Comparison of ENCODE assay signal across 21 cellular contexts in the genomic region with DNA sequence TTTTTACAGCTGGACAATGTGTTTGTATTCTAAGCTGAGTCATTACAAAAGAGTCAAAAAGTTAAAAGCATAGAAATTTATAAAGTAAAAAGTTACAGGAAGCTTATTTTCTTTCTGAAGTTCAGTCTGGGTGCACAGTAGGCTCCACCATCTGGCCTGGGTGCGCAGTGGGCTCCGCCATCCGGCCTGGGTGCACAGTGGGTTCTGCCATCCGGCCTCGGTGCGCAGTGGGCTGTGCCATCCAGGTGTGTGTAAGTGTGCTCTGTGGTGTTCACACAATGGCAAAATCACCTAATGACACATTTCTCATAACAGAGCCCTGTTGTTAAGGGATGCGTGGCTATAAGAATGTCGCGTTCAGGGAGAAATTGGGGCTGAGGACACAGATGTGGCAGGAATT.
DNase-seq lines count a peak whose midpoint lies in the region; ATAC-seq, FAIRE-seq and TF ChIP-seq lines count a peak whose summit lies in the region.
"Had no signal": no experiment of that assay in that cellular context is flagged by ENCODE, and none has a peak within 500 bp of the region (broad histone marks: within the 10 kb centered on the region; RNA-seq: fewer than 3 reads in every experiment).

No MANE protein-coding gene starts in this region.

- H3K4me1 ChIP-seq in kidney (ENCODE audit: control insufficient read depth in 1 of 2, insufficient read depth in 1 of 2, low read depth in 1 of 2, low read length in 2 of 2) (no peaks in the 10 kb centered on the region), tibial nerve (no peaks in the 10 kb centered on the region), pancreas (no peaks in the 10 kb centered on the region)
- H3K4me1 ChIP-seq: HAP-1 had no signal

- H3K27ac Mint-ChIP-seq in osteocyte (ENCODE audit: unreplicated experiment), result no peak overlapping the region
- H3K27ac Mint-ChIP-seq: CD4-positive, alpha-beta memory T cell; HFFc6 had no signal

- no peak overlapping the region for H3K9ac ChIP-seq in kidney (ENCODE audit: low read length in 2 of 2)

- no peaks in the 10 kb centered on the region for H3K4me1 Mint-ChIP-seq in osteocyte (ENCODE audit: unreplicated experiment)
- H3K4me1 Mint-ChIP-seq: CD4-positive, alpha-beta memory T cell had no signal

- no peaks in the 10 kb centered on the region for H3K9me3 ChIP-seq in kidney (ENCODE audit: control insufficient read depth in 1 of 2, low read length in 2 of 2)
- H3K9me3 ChIP-seq in tibial nerve, result no peaks in the 10 kb centered on the region
- no peaks in the 10 kb centered on the region for H3K9me3 ChIP-seq in pancreas
- H3K9me3 ChIP-seq: HAP-1 had no signal

- peaks cover 22% of the 10 kb centered on the region for H3K9me3 Mint-ChIP-seq in osteocyte (ENCODE audit: unreplicated experiment)
- H3K9me3 Mint-ChIP-seq: CD4-positive, alpha-beta memory T cell had no signal

- WGBS in tibial nerve, 2 donors, result 94 to 97% methylated on average over 9 of the region's 9 CpGs
- WGBS in pancreas, 2 donors, result 83 to 84% methylated on average over 9 of the region's 9 CpGs

- DNase-seq in Right ventricle myocardium inferior (ENCODE audit: missing footprints) (peak; percentile 21), left cardiac atrium (no peak), kidney (peak; percentile 18), osteocyte (ENCODE audit: extremely low spot score, unreplicated experiment) (peak; percentile 82), urothelium cell line (ENCODE audit: low spot score) (no peak), tibial nerve (ENCODE audit: low spot score in 2 of 2) (no peak), NCI-H748 (lab: John Stamatoyannopoulos, UW; ENCODE audit: unreplicated experiment) (no peak), pancreas (no peak)
- DNase-seq: C1 segment of cervical spinal cord; Calu3; CD4-positive, alpha-beta memory T cell; COR-L47; DMS53; DMS79 treated with DMSO at 0.1 percent for 48 hours; GF-D8; GOT3; HFFc6 had no signal

- no peak for TF ChIP-seq CTCF in kidney (IDR thresholded peaks at IDR 0.05; ENCODE audit: borderline replicate concordance, extremely low read depth, insufficient read depth)
- TF ChIP-seq CTCF in osteocyte (IDR thresholded peaks at IDR 0.05), result no peak
- no peak for TF ChIP-seq CTCF in tibial nerve (IDR thresholded peaks at IDR 0.05)
- TF ChIP-seq CTCF in pancreas (IDR thresholded peaks at IDR 0.05), result no peak

- no peak for TF ChIP-seq EP300 in tibial nerve (IDR thresholded peaks at IDR 0.05)

- TF ChIP-seq POLR2A in tibial nerve (IDR thresholded peaks at IDR 0.05), result no peak

- ATAC-seq in Right ventricle myocardium inferior (no peak), left cardiac atrium (no peak), pancreas (no peak)

- H3K27me3 ChIP-seq in tibial nerve (no peaks in the 10 kb centered on the region), pancreas (no peaks in the 10 kb centered on the region)

- intact Hi-C loops in Right ventricle myocardium inferior (cut with DNase I) (no loop called here), left cardiac atrium (cut with DNase I) (no loop called here), kidney (cut with DNase I) (no loop called here), pancreas (cut with DNase I) (no loop called here)

- H3K27me3 Mint-ChIP-seq in osteocyte (ENCODE audit: unreplicated experiment), result no peaks in the 10 kb centered on the region

- no peaks in the 10 kb centered on the region for H3K36me3 Mint-ChIP-seq in osteocyte (ENCODE audit: unreplicated experiment)
- H3K36me3 Mint-ChIP-seq: CD4-positive, alpha-beta memory T cell had no signal

- H3K4me3 Mint-ChIP-seq in osteocyte (ENCODE audit: unreplicated experiment), result no peak overlapping the region
- H3K4me3 Mint-ChIP-seq: CD4-positive, alpha-beta memory T cell; HFFc6 had no signal

- H3K4me3 ChIP-seq in kidney (ENCODE audit: low read length in 2 of 2), result no peak overlapping the region
- no peak overlapping the region for H3K4me3 ChIP-seq in tibial nerve
- H3K4me3 ChIP-seq in pancreas, result no peak overlapping the region
- H3K4me3 ChIP-seq: HAP-1 had no signal

- FAIRE-seq in kidney (lab: Jason Lieb, UNC), result no peak
- peak; percentile 93 for FAIRE-seq in urothelium cell line (lab: Jason Lieb, UNC)
- no peak for FAIRE-seq in pancreas (lab: Jason Lieb, UNC)
- FAIRE-seq: GM12891, GM18507, H54 had no signal

- H3K36me3 ChIP-seq in kidney (ENCODE audit: control insufficient read depth in 1 of 2, insufficient read depth in 2 of 2, low read length in 2 of 2), result no peaks in the 10 kb centered on the region
- no peaks in the 10 kb centered on the region for H3K36me3 ChIP-seq in tibial nerve
- H3K36me3 ChIP-seq in pancreas, result no peaks in the 10 kb centered on the region
- H3K36me3 ChIP-seq: HAP-1 had no signal

- no peak overlapping the region for H3K27ac ChIP-seq in kidney (ENCODE audit: low read depth in 2 of 2, low read length in 2 of 2)
- H3K27ac ChIP-seq in tibial nerve, result no peak overlapping the region
- no peak overlapping the region for H3K27ac ChIP-seq in pancreas

Comparison
In these comparisons a context has a peak if more than half of its experiments do, and no peak if none do; other contexts are left out.
1. DNase-seq: peak in Right ventricle myocardium inferior (single experiment), kidney (single experiment) and osteocyte (single experiment); none in left cardiac atrium (single experiment), urothelium cell line (single experiment), tibial nerve (0 of 2), NCI-H748 (single experiment) and pancreas (0 of 6).